In the genomic region with DNA sequence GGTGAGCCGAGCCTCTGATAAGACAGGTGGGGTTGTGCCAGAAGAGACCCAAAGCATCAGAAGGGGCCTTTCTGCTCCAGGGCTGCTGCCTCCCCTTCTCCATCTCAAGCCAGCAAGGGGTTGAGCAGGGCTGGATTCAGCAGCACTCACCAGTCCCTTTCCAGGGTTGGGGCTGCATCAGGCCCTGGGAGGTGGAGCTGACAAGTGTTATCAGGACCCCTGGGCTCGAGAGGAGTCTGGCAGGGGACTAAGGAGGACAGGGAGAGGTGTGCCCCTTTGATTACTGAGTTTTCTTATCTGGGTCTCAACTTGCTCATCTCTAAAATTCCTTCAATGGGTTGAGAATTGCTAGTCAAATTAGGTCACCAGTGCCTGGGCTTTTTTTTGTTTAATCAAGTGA, we compare ENCODE assay signal across 18 cellular contexts. TPM values are rescaled to one million over a fixed set of nuclear protein-coding genes. Genes with fewer than 3 reads are reported as not detected.
DNase-seq lines count a peak whose midpoint lies in the region; ATAC-seq and TF ChIP-seq lines count a peak whose summit lies in the region.
"Had no signal": no experiment of that assay in that cellular context is flagged by ENCODE, and none has a peak within 500 bp of the region (broad histone marks: within the 10 kb centered on the region; RNA-seq: fewer than 3 reads in every experiment).

No MANE protein-coding gene starts in this region.

- H2BK15ac ChIP-seq in IMR-90 (ENCODE audit: low read depth, low read length) (no peak overlapping the region), mesenchymal stem cell (ENCODE audit: low read depth, poor library complexity, severe bottlenecking) (peak overlapping the region; percentile 6)

- H3K9ac ChIP-seq in IMR-90 (ENCODE audit: low read depth, low read length) = no peak overlapping the region
- no peak overlapping the region for H3K9ac ChIP-seq in mesenchymal stem cell (ENCODE audit: low read length)
- H3K9ac ChIP-seq: BLaER1 treated with 17β-estradiol and CSF1 and Interleukin-3, amounts not matched to agents 10 nM and 100 nM had no signal

- H3K4me1 ChIP-seq in IMR-90 (ENCODE audit: control insufficient read depth, insufficient read depth, low read length) (peaks cover 33% of the 10 kb centered on the region), mesenchymal stem cell (ENCODE audit: control insufficient read depth, insufficient read depth, low read depth, low read length) (peaks cover 16% of the 10 kb centered on the region)
- H3K4me1 ChIP-seq: Caco-2 had no signal

- H2AK9ac ChIP-seq in IMR-90 (replicated peaks; ENCODE audit: low read depth, low read length, poor library complexity) = no peak overlapping the region

- H4K91ac ChIP-seq in IMR-90 (ENCODE audit: insufficient read depth, low read depth, low read length) (no peak overlapping the region), mesenchymal stem cell (ENCODE audit: low read length) (no peak overlapping the region)

- DNase-seq in ELF-1 (ENCODE audit: low read depth, low spot score) (peak; percentile 6), IMR-90 (no peak), mesenchymal stem cell (no peak), posterior cingulate gyrus (no peak), NCI-H146 treated with DMSO at 0.1 percent for 48 hours (lab: John Stamatoyannopoulos, UW; ENCODE audit: unreplicated experiment) (no peak)
- DNase-seq: AML-193; Caco-2; Calu3; CD4-positive, alpha-beta T cell; CD8-positive, alpha-beta T cell; DMS79 treated with DMSO at 0.1 percent for 48 hours; GDM1 had no signal

- H3K9me1 ChIP-seq in IMR-90 (ENCODE audit: insufficient read depth, low read length) = peaks cover 38% of the 10 kb centered on the region

- intact Hi-C loops in IMR-90 (cut with micrococcal nuclease) (no loop called here), posterior cingulate gyrus (cut with DNase I) (no loop called here)

- TF ChIP-seq CTCF in IMR-90 (conservative IDR thresholded peaks at IDR 0.05; ENCODE audit: low read depth, low read length) = no peak

- in situ Hi-C loops in IMR-90 (cut with MboI; ENCODE audit: low sequenced_read_pairs) = no loop called here

- H3K4ac ChIP-seq in IMR-90 (ENCODE audit: low read depth, low read length) (0 out of 2 replicates have a peak overlapping the region, but pooled peaks have one; percentile 34), mesenchymal stem cell (ENCODE audit: low read depth in 1 of 2, low read length in 2 of 2) (no peak overlapping the region)

- dilution Hi-C loops in IMR-90 (cut with HindIII; ENCODE audit: low sequenced_read_pairs, unreplicated experiment) = no loop called here

- H3K23ac ChIP-seq in IMR-90 (ENCODE audit: low read depth, low read length) = peak overlapping the region; percentile 16; the same call in 1 of the 2 replicates
- no peak overlapping the region for H3K23ac ChIP-seq in mesenchymal stem cell (ENCODE audit: low read length in 2 of 2)

- H3K36me3 ChIP-seq in IMR-90 (ENCODE audit: control insufficient read depth, insufficient read depth, low read length) = peaks cover 6% of the 10 kb centered on the region; the same call in 1 of the 2 replicates
- peaks cover 21 to 73% of the 10 kb centered on the region in 2 experiments for H3K36me3 ChIP-seq in mesenchymal stem cell (ENCODE audit: control insufficient read depth in 1 of 2, insufficient read depth in 2 of 2, low read depth in 1 of 2, low read length in 2 of 2)

- H2AFZ ChIP-seq in IMR-90 (replicated peaks; ENCODE audit: low read length, poor library complexity) (no peak overlapping the region), mesenchymal stem cell (ENCODE audit: low read depth, low read length) (no peak overlapping the region)

- peak overlapping the region in 1 of 2 experiments; percentile 7; a peak in 1 of 4 replicates for H4K8ac ChIP-seq in IMR-90 (ENCODE audit: low read depth in 2 of 2, low read length in 2 of 2)
- H4K8ac ChIP-seq in mesenchymal stem cell (ENCODE audit: low read length) = no peak overlapping the region

- H4K20me1 ChIP-seq in IMR-90 (ENCODE audit: insufficient read depth, low read length) = no peaks in the 10 kb centered on the region; the same call in 1 of the 2 replicates
- H4K20me1 ChIP-seq: BLaER1 treated with 17β-estradiol and CSF1 and Interleukin-3, amounts not matched to agents 10 nM and 100 nM had no signal

- H3K4me2 ChIP-seq in IMR-90 (ENCODE audit: low read depth, low read length) (no peak overlapping the region), mesenchymal stem cell (ENCODE audit: low read length, poor library complexity, severe bottlenecking) (no peak overlapping the region)
- H3K4me2 ChIP-seq: A549 had no signal

- no peak overlapping the region for H3K56ac ChIP-seq in IMR-90 (ENCODE audit: extremely low read depth, insufficient read depth, low read length)

- CTCF ChIA-PET in IMR-90 (lab: Yijun Ruan, JAX) = interaction anchor here (1.3 to 1.4 kb wide), 2 partner anchors 21 to 69 kb away, joined by 4 to 5 read pairs; no protein-coding TSS in a partner anchor

- H3K27me3 ChIP-seq in IMR-90 (ENCODE audit: control insufficient read depth, insufficient read depth, low read length) (no peaks in the 10 kb centered on the region), mesenchymal stem cell (ENCODE audit: control insufficient read depth in 1 of 2, insufficient read depth in 1 of 2, low read length in 2 of 2) (no peaks in the 10 kb centered on the region)
- H3K27me3 ChIP-seq: BLaER1 treated with 17β-estradiol and CSF1 and Interleukin-3, amounts not matched to agents 10 nM and 100 nM had no signal

- no peak for TF ChIP-seq RAD21 in IMR-90 (IDR thresholded peaks at IDR 0.05; ENCODE audit: low read length)

- WGBS in IMR-90 (ENCODE audit: extremely low coverage in 2 of 2, insufficient read length in 1 of 2), 2 experiments = no CpG with 5 or more reads among the region's 2 CpGs
- 15% methylated on average over 2 of the region's 2 CpGs for WGBS in mesenchymal stem cell

- H3K18ac ChIP-seq in IMR-90 (ENCODE audit: low read depth, low read length) = no peak overlapping the region
- no peak overlapping the region for H3K18ac ChIP-seq in mesenchymal stem cell (ENCODE audit: low read depth in 1 of 2, low read length in 2 of 2)

- H2AK5ac ChIP-seq in IMR-90 (ENCODE audit: low read depth, low read length) = peak overlapping the region; percentile 22; the same call in 1 of the 2 replicates
- no peak overlapping the region for H2AK5ac ChIP-seq in mesenchymal stem cell (ENCODE audit: low read length, severe bottlenecking)

- H3K9me3 ChIP-seq in IMR-90 (ENCODE audit: control insufficient read depth, insufficient read depth, low read length) (no peaks in the 10 kb centered on the region; the same call in 1 of the 2 replicates), mesenchymal stem cell (ENCODE audit: control insufficient read depth, low read length) (peaks cover 6% of the 10 kb centered on the region)
- H3K9me3 ChIP-seq: A549 had no signal

- H3K79me1 ChIP-seq in IMR-90 (ENCODE audit: low read depth in 1 of 2, low read length in 2 of 2) (peaks cover 52 to 90% of the 10 kb centered on the region in 2 experiments), mesenchymal stem cell (replicated peaks; ENCODE audit: low read length, poor library complexity, severe bottlenecking) (peaks cover 22% of the 10 kb centered on the region)

- H2BK120ac ChIP-seq in IMR-90 (ENCODE audit: low read depth, low read length) (no peak overlapping the region; the same call in 1 of the 2 replicates), mesenchymal stem cell (ENCODE audit: low read depth, low read length) (no peak overlapping the region)

- H3K27ac ChIP-seq in IMR-90 (ENCODE audit: insufficient read depth, low read length) (no peak overlapping the region), mesenchymal stem cell (ENCODE audit: low read length, poor library complexity, severe bottlenecking) (no peak overlapping the region)
- H3K27ac ChIP-seq: 22Rv1; A549; BLaER1 treated with 17β-estradiol and CSF1 and Interleukin-3, amounts not matched to agents 10 nM and 100 nM; C4-2B had no signal

- POLR2A ChIA-PET in IMR-90 (lab: Charles Lee; ENCODE audit: unreplicated experiment) = no interaction called here

- no peak overlapping the region for H2BK20ac ChIP-seq in IMR-90 (ENCODE audit: low read depth, low read length)

- ATAC-seq in IMR-90 (ENCODE audit: low read depth) (no peak), GM18870 (IDR thresholded peaks at IDR 0.05; ENCODE audit: unreplicated experiment) (no peak)
- ATAC-seq: A549; CD8-positive, alpha-beta T cell; GM12878 had no signal

- H3K14ac ChIP-seq in IMR-90 (replicated peaks; ENCODE audit: low read depth, low read length) (peak overlapping the region; percentile 92), mesenchymal stem cell (ENCODE audit: low read length in 2 of 2) (no peak overlapping the region)

- no peak overlapping the region for H4K5ac ChIP-seq in IMR-90 (ENCODE audit: low read depth, low read length)

- no peak for TF ChIP-seq POLR2A in IMR-90 (IDR thresholded peaks at IDR 0.05; ENCODE audit: low read depth, low read length)

- no peak overlapping the region for H2BK12ac ChIP-seq in mesenchymal stem cell (ENCODE audit: low read length in 2 of 2)

- H3K4me3 ChIP-seq in IMR-90 (ENCODE audit: insufficient read depth, low read depth, low read length) = no peak overlapping the region
- H3K4me3 ChIP-seq in mesenchymal stem cell (ENCODE audit: insufficient read depth in 1 of 2, low read depth in 1 of 2, low read length in 2 of 2) = no peak overlapping the region
- H3K4me3 ChIP-seq: A549; BLaER1 treated with 17β-estradiol and CSF1 and Interleukin-3, amounts not matched to agents 10 nM and 100 nM; GM12878 had no signal

- H2BK5ac ChIP-seq in IMR-90 (ENCODE audit: low read depth, low read length, poor library complexity, severe bottlenecking) (peak overlapping the region; percentile 97), mesenchymal stem cell (ENCODE audit: low read depth, low read length, poor library complexity, severe bottlenecking) (no peak overlapping the region)

- no TSS peak for BruUV-seq in IMR-90 (replicated peaks; lab: Mats Ljungman, UMichigan)

TF ChIP-seq in IMR-90, 13 proteins besides CTCF, POLR2A, EP300 and RAD21 (continues in another document):
- no peak for TF ChIP-seq RFX5 (IDR thresholded peaks at IDR 0.05; ENCODE audit: low read depth, low read length)
- no peak for TF ChIP-seq RCOR1 (IDR thresholded peaks at IDR 0.05; ENCODE audit: insufficient replicate concordance, low read length)
- TF ChIP-seq NFE2L2 (IDR thresholded peaks at IDR 0.05; ENCODE audit: low read depth, low read length) = no peak
- TF ChIP-seq MAZ (IDR thresholded peaks at IDR 0.05; ENCODE audit: borderline replicate concordance, low read depth, low read length) = no peak
- no peak for TF ChIP-seq SMC3 (IDR thresholded peaks at IDR 0.05; ENCODE audit: low read depth, low read length)
- TF ChIP-seq BHLHE40 (IDR thresholded peaks at IDR 0.05; ENCODE audit: low read depth, low read length) = no peak
- TF ChIP-seq CEBPB (IDR thresholded peaks at IDR 0.05; ENCODE audit: low read depth, low read length) = no peak

RNA-seq across cellular contexts. Expression of gene ARHGAP22, which starts 17.8 kb away (rescaled TPM):
- 28.3 and 35.3 TPM in 2 replicates for total RNA-seq in IMR-90 (2012; rRNA removed)
- polyA plus RNA-seq in IMR-90 (2012; rRNA removed) = 30.2 and 34.0 TPM in 2 replicates
- polyA plus RNA-seq in IMR-90 (2012; cell fraction: cytosol; rRNA removed) = 18.9 and 22.2 TPM in 2 replicates
- 58.0 and 67.0 TPM in 2 replicates for polyA plus RNA-seq in IMR-90 (2012; cell fraction: nucleus; rRNA removed; ENCODE audit: low replicate concordance)
- polyA plus RNA-seq in mesenchymal stem cell (2013, experiment 1 of 2) = 14.3 TPM
- polyA plus RNA-seq in mesenchymal stem cell (2013, experiment 2 of 2) = 14.4 TPM
- total RNA-seq: CD4-positive, alpha-beta T cell; CD8-positive, alpha-beta T cell had no signal
